1 cellular context compared by ENCODE assay signal in genomic region chr7:136555933-136556332, GRCh38.
A peak's percentile ranks its signal among the peaks of the same experiment; 100 is the strongest.
TF ChIP-seq lines count a peak whose summit lies in the region.

No MANE protein-coding gene starts in this region.

TF ChIP-seq in HEK293, 187 proteins besides CTCF, POLR2A, EP300 and RAD21 (continued from another document):
- TF ChIP-seq ZBTB11 (tag by site-specific recombination; conservative IDR thresholded peaks at IDR 0.05; ENCODE audit: low read depth) (no peak), ZNF558 (tag by site-specific recombination; IDR thresholded peaks at IDR 0.05) (no peak), ZBTB21 (tag by site-specific recombination; IDR thresholded peaks at IDR 0.05) (peak; percentile 30; the same call in 1 of the 2 replicates), PRDM2 (tag by site-specific recombination; IDR thresholded peaks at IDR 0.05; ENCODE audit: borderline replicate concordance) (no peak), ZNF292 (tag by site-specific recombination; IDR thresholded peaks at IDR 0.05; ENCODE audit: borderline replicate concordance, low read depth) (no peak)
